In the genomic region with DNA sequence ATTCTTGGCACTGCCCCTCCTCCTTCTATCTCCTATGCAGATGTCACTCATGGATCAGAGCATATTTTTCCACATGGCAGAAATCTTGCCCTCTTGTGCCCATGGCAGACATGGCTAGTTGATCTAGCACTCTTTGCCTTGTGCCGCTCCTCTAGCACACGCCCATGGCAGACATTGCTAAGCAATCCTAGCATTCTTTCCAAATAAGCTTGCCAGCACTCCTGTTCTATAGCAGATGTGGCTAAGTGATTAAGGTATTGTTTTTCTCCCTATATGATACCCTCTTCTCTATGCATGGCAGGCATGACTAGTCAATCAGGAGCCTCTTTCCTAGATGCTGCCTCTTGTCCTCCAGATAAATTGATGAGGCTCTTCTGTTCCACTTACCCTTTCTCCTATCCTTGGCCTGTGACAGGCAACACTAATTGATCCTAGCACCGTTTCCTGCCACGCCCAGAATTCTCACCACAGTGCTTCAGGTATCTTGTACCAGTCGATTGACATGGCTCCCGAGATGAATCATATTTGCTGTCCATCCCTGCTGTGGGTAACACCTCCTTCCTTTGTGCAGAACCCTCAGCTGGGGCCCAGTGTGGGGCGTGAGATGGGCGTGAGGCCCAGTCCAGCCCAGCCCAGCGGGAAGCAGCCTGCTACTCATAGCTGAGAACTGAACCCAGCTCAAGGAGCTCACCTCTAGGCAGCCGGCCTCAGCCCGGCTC, we compare ENCODE assay signal across 9 cellular contexts. TPM values are rescaled to one million over a fixed set of nuclear protein-coding genes. Genes with fewer than 3 reads are reported as not detected.
DNase-seq lines count a peak whose midpoint lies in the region; ATAC-seq, FAIRE-seq and TF ChIP-seq lines count a peak whose summit lies in the region.
"Had no signal": no experiment of that assay in that cellular context is flagged by ENCODE, and none has a peak within 500 bp of the region (broad histone marks: within the 10 kb centered on the region; RNA-seq: fewer than 3 reads in every experiment).

No MANE protein-coding gene starts in this region.

- H3K36me3 Mint-ChIP-seq in activated T-helper 2 cell treated with anti-CD3 and anti-CD28 coated beads, Interferon-gamma antibody, Interleukin-2, Interleukin-4, amounts not matched to agents 10 μg/mL and 5 μg/mL and 100 μg/mL, durations not matched to agents 14 hours and 24 hours and 36 hours (ENCODE audit: low read depth), result peaks cover 54% of the 10 kb centered on the region

- dilution Hi-C loops in keratinocyte (cut with MboI; ENCODE audit: extremely low pct_ligation_motif_present, low sequenced_read_pairs), result no loop called here

- H3K27ac Mint-ChIP-seq in activated T-helper 2 cell treated with anti-CD3 and anti-CD28 coated beads, Interferon-gamma antibody, Interleukin-2, Interleukin-4, amounts not matched to agents 10 μg/mL and 5 μg/mL and 100 μg/mL, durations not matched to agents 14 hours and 24 hours and 36 hours, result peak overlapping the region; percentile 65

- FAIRE-seq in keratinocyte (lab: Jason Lieb, UNC), result peak; percentile 76

- no peak overlapping the region for H3K4me2 ChIP-seq in keratinocyte (ENCODE audit: control insufficient read depth, extremely low read depth, insufficient read depth, low read depth, low read length)
- H3K4me2 ChIP-seq in Karpas-422 (ENCODE audit: low read depth, low read length, poor library complexity, severe bottlenecking), result no peak overlapping the region

- WGBS in prostate gland, result 73% methylated on average over 11 of the region's 11 CpGs

- no peaks in the 10 kb centered on the region for H3K9me1 ChIP-seq in keratinocyte (ENCODE audit: control insufficient read depth, extremely low read depth, insufficient read depth, low read length)

- no peaks in the 10 kb centered on the region for H3K9me3 Mint-ChIP-seq in activated T-helper 2 cell treated with anti-CD3 and anti-CD28 coated beads, Interferon-gamma antibody, Interleukin-2, Interleukin-4, amounts not matched to agents 10 μg/mL and 5 μg/mL and 100 μg/mL, durations not matched to agents 14 hours and 24 hours and 36 hours

- no peaks in the 10 kb centered on the region for H3K9me2 ChIP-seq in Karpas-422 (replicated peaks; ENCODE audit: insufficient read depth, low read length)

- intact Hi-C loops in activated T-helper 2 cell treated with anti-CD3 and anti-CD28 coated beads, Interferon-gamma antibody, Interleukin-2, Interleukin-4, amounts not matched to agents 10 μg/mL and 5 μg/mL and 100 μg/mL, durations not matched to agents 14 hours and 24 hours and 36 hours (cut with micrococcal nuclease), result no loop called here
- intact Hi-C loops in prostate gland (cut with DNase I) (no loop called here), uterus (cut with DNase I; ENCODE audit: low total_unique reads) (no loop called here)

- TF ChIP-seq POLR2A in prostate gland (IDR thresholded peaks at IDR 0.05) (no peak), uterus (IDR thresholded peaks at IDR 0.05) (no peak)

- H4K20me1 ChIP-seq in keratinocyte (ENCODE audit: control insufficient read depth, extremely low read depth, insufficient read depth, low read length), result no peaks in the 10 kb centered on the region
- H4K20me1 ChIP-seq in Karpas-422 (ENCODE audit: insufficient read depth, low read depth, low read length), result no peaks in the 10 kb centered on the region

- peaks cover 15% of the 10 kb centered on the region for H3K4me1 ChIP-seq in keratinocyte (ENCODE audit: control insufficient read depth, extremely low read depth, insufficient read depth, low read length)
- no peaks in the 10 kb centered on the region for H3K4me1 ChIP-seq in prostate gland (replicated peaks)
- no peaks in the 10 kb centered on the region for H3K4me1 ChIP-seq in Karpas-422 (ENCODE audit: low read length)
- H3K4me1 ChIP-seq in uterus, result peaks cover 0 to 8% of the 10 kb centered on the region in 2 donors

- H2AFZ ChIP-seq in keratinocyte (ENCODE audit: control insufficient read depth, low read length) (no peak overlapping the region), Karpas-422 (ENCODE audit: low read length) (no peak overlapping the region)

- peaks cover 21% of the 10 kb centered on the region for H3K4me1 Mint-ChIP-seq in activated T-helper 2 cell treated with anti-CD3 and anti-CD28 coated beads, Interferon-gamma antibody, Interleukin-2, Interleukin-4, amounts not matched to agents 10 μg/mL and 5 μg/mL and 100 μg/mL, durations not matched to agents 14 hours and 24 hours and 36 hours (ENCODE audit: low read depth)

- H3K4me3 Mint-ChIP-seq in activated T-helper 2 cell treated with anti-CD3 and anti-CD28 coated beads, Interferon-gamma antibody, Interleukin-2, Interleukin-4, amounts not matched to agents 10 μg/mL and 5 μg/mL and 100 μg/mL, durations not matched to agents 14 hours and 24 hours and 36 hours (ENCODE audit: low read depth), result no peak overlapping the region

- H3K79me2 ChIP-seq in keratinocyte (ENCODE audit: control insufficient read depth, insufficient read depth, low read length) (no peaks in the 10 kb centered on the region), Karpas-422 (ENCODE audit: low read length) (no peaks in the 10 kb centered on the region)

- H3K9me3 ChIP-seq in keratinocyte (ENCODE audit: control insufficient read depth, low read depth, low read length) (no peaks in the 10 kb centered on the region), prostate gland (no peaks in the 10 kb centered on the region), Karpas-422 (ENCODE audit: low read length) (no peaks in the 10 kb centered on the region), uterus (no peaks in the 10 kb centered on the region)
- H3K9me3 ChIP-seq: esophagus muscularis mucosa had no signal

- TF ChIP-seq CTCF in keratinocyte (optimal IDR thresholded peaks at IDR 0.05 in 1 of 3, IDR thresholded peaks at IDR 0.05 in 1 of 3, conservative IDR thresholded peaks at IDR 0.05 in 1 of 3; ENCODE audit: extremely low read depth in 1 of 3, insufficient read depth in 2 of 3, low read length in 3 of 3), result no peak
- TF ChIP-seq CTCF in prostate gland (IDR thresholded peaks at IDR 0.05), result no peak
- no peak for TF ChIP-seq CTCF in uterus (IDR thresholded peaks at IDR 0.05)

- H3K27me3 ChIP-seq in keratinocyte (ENCODE audit: control insufficient read depth, extremely low read depth, insufficient read depth, low read length) (no peaks in the 10 kb centered on the region), prostate gland (replicated peaks; ENCODE audit: insufficient read depth) (no peaks in the 10 kb centered on the region), Karpas-422 (ENCODE audit: low read length) (no peaks in the 10 kb centered on the region), uterus (no peaks in the 10 kb centered on the region)
- H3K27me3 ChIP-seq: esophagus muscularis mucosa had no signal

- H3K9ac ChIP-seq in keratinocyte (ENCODE audit: control insufficient read depth, extremely low read depth, insufficient read depth, low read length), result no peak overlapping the region
- H3K9ac ChIP-seq in Karpas-422 (ENCODE audit: low read length), result no peak overlapping the region

- H3K4me3 ChIP-seq in keratinocyte (ENCODE audit: control insufficient read depth in 2 of 3, extremely low read depth in 1 of 3, insufficient read depth in 2 of 3, low read depth in 1 of 3, low read length in 3 of 3) (no peak overlapping the region), prostate gland (no peak overlapping the region), Karpas-422 (ENCODE audit: low read length) (no peak overlapping the region), uterus (no peak overlapping the region)
- H3K4me3 ChIP-seq: esophagus muscularis mucosa had no signal

- H3K27ac ChIP-seq in keratinocyte (ENCODE audit: control insufficient read depth, insufficient read depth, low read length) (peak overlapping the region; percentile 38), prostate gland (no peak overlapping the region), Karpas-422 (ENCODE audit: low read length) (no peak overlapping the region), uterus (no peak overlapping the region)
- H3K27ac ChIP-seq: esophagus muscularis mucosa had no signal

- DNase-seq in AG08395 (ENCODE audit: low spot score), result peak; percentile 16
- peak; percentile 85 for DNase-seq in HT1080 (ENCODE audit: low read depth)
- peak; percentile 24 for DNase-seq in activated T-helper 2 cell treated with anti-CD3 and anti-CD28 coated beads, Interferon-gamma antibody, Interleukin-2, Interleukin-4, amounts not matched to agents 10 μg/mL and 5 μg/mL and 100 μg/mL, durations not matched to agents 14 hours and 24 hours and 36 hours (ENCODE audit: low spot score)
- peak; percentile 81 for DNase-seq in keratinocyte (ENCODE audit: low read depth, low spot score)
- no peak for DNase-seq in prostate gland (ENCODE audit: low spot score)
- DNase-seq in Karpas-422, result no peak
- no peak for DNase-seq in uterus

- ATAC-seq in GM18502 (IDR thresholded peaks at IDR 0.05; ENCODE audit: poor library complexity, unreplicated experiment), result no peak

- no peaks in the 10 kb centered on the region for H3K27me3 Mint-ChIP-seq in activated T-helper 2 cell treated with anti-CD3 and anti-CD28 coated beads, Interferon-gamma antibody, Interleukin-2, Interleukin-4, amounts not matched to agents 10 μg/mL and 5 μg/mL and 100 μg/mL, durations not matched to agents 14 hours and 24 hours and 36 hours (ENCODE audit: low read depth)

- H3K36me3 ChIP-seq in keratinocyte (ENCODE audit: control insufficient read depth in 2 of 2, extremely low read depth in 1 of 2, insufficient read depth in 2 of 2, low read length in 2 of 2) (peaks cover 7 to 13% of the 10 kb centered on the region in 2 experiments), prostate gland (peaks cover 0 to 6% of the 10 kb centered on the region in 2 donors), Karpas-422 (ENCODE audit: insufficient read depth, low read length) (peaks cover 5% of the 10 kb centered on the region; the same call in 1 of the 2 replicates), uterus (no peaks in the 10 kb centered on the region)

RNA-seq across cellular contexts. Expression of a gene that starts 26.9 kb away (rescaled TPM):
- total RNA-seq in HT1080 (2014; rRNA removed; shearing (Covaris generic)), result 49.2 and 55.8 TPM in 2 replicates
- 56.1 and 67.8 TPM in 2 replicates for polyA plus RNA-seq in HT1080 (2015; cell fraction: cytosol; rRNA removed)
- polyA plus RNA-seq in HT1080 (2015; cell fraction: nucleus; rRNA removed), result 23.5 and 27.6 TPM in 2 replicates
- 16.7 and 17.9 TPM in 2 replicates for total RNA-seq in activated T-helper 2 cell treated with anti-CD3 and anti-CD28 coated beads, Interferon-gamma antibody, Interleukin-2, Interleukin-4, amounts not matched to agents 10 μg/mL and 5 μg/mL and 100 μg/mL, durations not matched to agents 14 hours and 24 hours and 36 hours
- polyA plus RNA-seq in keratinocyte, result 18.2 to 24.8 TPM (median 19.2 TPM) in 3 replicates
- polyA plus RNA-seq in keratinocyte (2011; ENCODE audit: low read depth), result 10.2 TPM
- polyA plus RNA-seq in keratinocyte (2011; cell fraction: cytosol; rRNA removed), result 13.0 and 20.9 TPM in 2 replicates
- polyA plus RNA-seq in keratinocyte (2011; cell fraction: nucleus; rRNA removed), result 15.3 and 19.5 TPM in 2 replicates
- 16.7 and 21.4 TPM in 2 replicates for polyA plus RNA-seq in keratinocyte (2012; ENCODE audit: low replicate concordance)
- 5.0 to 7.4 TPM (median 6.9 TPM) in 3 replicates for polyA minus RNA-seq in keratinocyte
- 22.3 TPM for polyA minus RNA-seq in keratinocyte (2011; cell fraction: cytosol; rRNA and poly(A)+ RNA removed)
- 7.1 and 7.6 TPM in 2 replicates for polyA minus RNA-seq in keratinocyte (2011; cell fraction: nucleus; rRNA and poly(A)+ RNA removed)
- total RNA-seq in prostate gland, result 10 to 100 TPM; 41.9 to 47.8 TPM
- 10.2 and 24.4 TPM in 2 replicates for total RNA-seq in Karpas-422 (2014; rRNA removed; shearing (Covaris generic); ENCODE audit: low replicate concordance)
- 10 to 100 TPM in 3 of 4 donors, 1 to 10 TPM in 1; 7.2 to 57.0 (median 27.2) TPM for total RNA-seq in uterus

RNA-seq across cellular contexts. Expression of a gene that starts 39.1 kb away (rescaled TPM):
- not detected in 2 replicates for total RNA-seq in HT1080 (2014; rRNA removed; shearing (Covaris generic))
- polyA plus RNA-seq in HT1080 (2015; cell fraction: cytosol; rRNA removed), result not detected in 2 replicates
- polyA plus RNA-seq in HT1080 (2015; cell fraction: nucleus; rRNA removed), result not detected in 2 replicates
- 3.9 and 4.3 TPM in 2 replicates for total RNA-seq in activated T-helper 2 cell treated with anti-CD3 and anti-CD28 coated beads, Interferon-gamma antibody, Interleukin-2, Interleukin-4, amounts not matched to agents 10 μg/mL and 5 μg/mL and 100 μg/mL, durations not matched to agents 14 hours and 24 hours and 36 hours
- 0.14 to 0.22 TPM in 2 of 3 replicates, not detected in the other for polyA plus RNA-seq in keratinocyte
- not detected for polyA plus RNA-seq in keratinocyte (2011; ENCODE audit: low read depth)
- polyA plus RNA-seq in keratinocyte (2011; cell fraction: cytosol; rRNA removed), result 0.15 and 0.21 TPM in 2 replicates
- 0.29 and 0.31 TPM in 2 replicates for polyA plus RNA-seq in keratinocyte (2011; cell fraction: nucleus; rRNA removed)
- polyA plus RNA-seq in keratinocyte (2012; ENCODE audit: low replicate concordance), result 0.61 TPM in 1 of 2 replicates, not detected in the other
- not detected in 3 replicates for polyA minus RNA-seq in keratinocyte
- polyA minus RNA-seq in keratinocyte (2011; cell fraction: cytosol; rRNA and poly(A)+ RNA removed), result not detected
- 0.42 TPM in 1 of 2 replicates, not detected in the other for polyA minus RNA-seq in keratinocyte (2011; cell fraction: nucleus; rRNA and poly(A)+ RNA removed)
- total RNA-seq in prostate gland, result 1 to 10 TPM in 1 of 2 donors, under 1 TPM in 1; 0.91 to 6.4 TPM
- total RNA-seq in Karpas-422 (2014; rRNA removed; shearing (Covaris generic); ENCODE audit: low replicate concordance), result 6.1 and 12.9 TPM in 2 replicates
- total RNA-seq in uterus, result 10 to 100 TPM in 1 of 4 donors, 1 to 10 TPM in 1, not detected in 2; 2.7 to 25.9 TPM

Comparison
In these comparisons a context has a peak if more than half of its experiments do, and no peak if none do; other contexts are left out.
1. DNase-seq: peak in AG08395 (single experiment), HT1080 (single experiment), activated T-helper 2 cell treated with anti-CD3 and anti-CD28 coated beads, Interferon-gamma antibody, Interleukin-2, Interleukin-4, amounts not matched to agents 10 μg/mL and 5 μg/mL and 100 μg/mL, durations not matched to agents 14 hours and 24 hours and 36 hours (single experiment) and keratinocyte (single experiment); none in prostate gland (single experiment), Karpas-422 (single experiment) and uterus (0 of 2).